ENCODE assay signal across 21 cellular contexts in the genomic region with DNA sequence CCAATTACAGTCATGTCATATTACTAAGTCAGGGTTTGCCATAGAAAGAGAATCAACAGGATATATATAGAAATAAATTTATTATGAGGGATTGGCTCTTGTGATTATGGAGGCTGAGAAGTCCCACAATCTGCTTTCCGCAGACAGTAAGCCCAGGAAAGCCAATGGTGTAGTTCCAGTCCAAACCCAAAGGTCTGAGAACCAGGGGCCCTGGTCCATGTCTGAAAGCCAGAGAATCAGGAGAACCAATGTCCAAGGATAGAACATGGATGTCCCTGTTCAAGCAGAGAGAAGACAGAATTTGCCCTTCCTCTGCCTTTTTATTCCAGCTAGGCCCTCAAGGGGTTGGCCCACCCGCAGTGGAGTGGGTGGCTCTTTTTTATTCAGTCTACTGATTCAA. TPM values are rescaled to one million over a fixed set of nuclear protein-coding genes. Genes with fewer than 3 reads are reported as not detected.
DNase-seq lines count a peak whose midpoint lies in the region; ATAC-seq and TF ChIP-seq lines count a peak whose summit lies in the region.
"Had no signal": no experiment of that assay in that cellular context is flagged by ENCODE, and none has a peak within 500 bp of the region (broad histone marks: within the 10 kb centered on the region; RNA-seq: fewer than 3 reads in every experiment).

No MANE protein-coding gene starts in this region.

- H3K4me1 ChIP-seq in cardiac muscle cell (ENCODE audit: low read depth) (peaks cover 6% of the 10 kb centered on the region), left ventricle myocardium inferior (peaks cover 66% of the 10 kb centered on the region), smooth muscle cell (ENCODE audit: low read depth) (peaks cover 14% of the 10 kb centered on the region), gastroesophageal sphincter (peaks cover 6 to 45% (median 20%) of the 10 kb centered on the region in 3 donors)
- H3K4me1 ChIP-seq: Caco-2 had no signal

- no peaks in the 10 kb centered on the region for H3K27me3 ChIP-seq in cardiac muscle cell
- no peaks in the 10 kb centered on the region for H3K27me3 ChIP-seq in left ventricle myocardium inferior (ENCODE audit: low read depth)
- H3K27me3 ChIP-seq in smooth muscle cell (ENCODE audit: low read depth) = no peaks in the 10 kb centered on the region
- no peaks in the 10 kb centered on the region for H3K27me3 ChIP-seq in gastroesophageal sphincter

- CTCF ChIA-PET in activated CD4-positive, alpha-beta T cell treated with anti-CD3 and anti-CD28 coated beads for 36 hours (lab: Charles Lee) = no interaction called here

- TF ChIP-seq CTCF in cardiac muscle cell (IDR thresholded peaks at IDR 0.05; ENCODE audit: low read depth, low read length) (no peak), left ventricle myocardium inferior (IDR thresholded peaks at IDR 0.05; ENCODE audit: borderline replicate concordance) (no peak), brain (conservative IDR thresholded peaks at IDR 0.05) (no peak), smooth muscle cell (IDR thresholded peaks at IDR 0.05; ENCODE audit: borderline replicate concordance, insufficient read depth, poor library complexity, severe bottlenecking) (no peak), gastroesophageal sphincter (IDR thresholded peaks at IDR 0.05) (no peak)

- WGBS in smooth muscle cell (ENCODE audit: low lambda C conversion rate) = 95% methylated on average over 2 of the region's 2 CpGs
- WGBS in gastroesophageal sphincter (ENCODE audit: low coverage in 1 of 2), 2 donors = 86 to 92% methylated on average over 2 of the region's 2 CpGs

- peaks cover 26% of the 10 kb centered on the region for H3K36me3 ChIP-seq in cardiac muscle cell
- H3K36me3 ChIP-seq in left ventricle myocardium inferior = peaks cover 64% of the 10 kb centered on the region
- H3K36me3 ChIP-seq in smooth muscle cell (ENCODE audit: low read depth) = no peaks in the 10 kb centered on the region
- H3K36me3 ChIP-seq in gastroesophageal sphincter = peaks cover 4 to 59% of the 10 kb centered on the region in 2 donors

- peak overlapping the region; percentile 2 for H3K27ac Mint-ChIP-seq in activated CD4-positive, alpha-beta T cell treated with anti-CD3 and anti-CD28 coated beads for 36 hours
- peak overlapping the region in 1 of 5 experiments; percentile 25 for H3K27ac Mint-ChIP-seq in brain

- H3K27ac ChIP-seq in cardiac muscle cell = peak overlapping the region; percentile 5
- no peak overlapping the region for H3K27ac ChIP-seq in left ventricle myocardium inferior (replicated peaks)
- H3K27ac ChIP-seq in smooth muscle cell (ENCODE audit: low read depth) = no peak overlapping the region
- H3K27ac ChIP-seq in gastroesophageal sphincter = no peak overlapping the region
- H3K27ac ChIP-seq: 22Rv1 had no signal

- H3K9me3 Mint-ChIP-seq in activated CD4-positive, alpha-beta T cell treated with anti-CD3 and anti-CD28 coated beads for 36 hours (ENCODE audit: low read depth) = peaks cover 3% of the 10 kb centered on the region
- H3K9me3 Mint-ChIP-seq in brain = peaks cover 0 to 5% (median 0%) of the 10 kb centered on the region in 5 experiments

- H3K9me3 ChIP-seq in cardiac muscle cell (ENCODE audit: low read depth) = no peaks in the 10 kb centered on the region
- H3K9me3 ChIP-seq in left ventricle myocardium inferior (replicated peaks) = no peaks in the 10 kb centered on the region
- H3K9me3 ChIP-seq in smooth muscle cell (replicated peaks; ENCODE audit: low read depth) = no peaks in the 10 kb centered on the region
- H3K9me3 ChIP-seq in gastroesophageal sphincter = no peaks in the 10 kb centered on the region
- H3K9me3 ChIP-seq: Caco-2 had no signal

- no peak for TF ChIP-seq POLR2A in gastroesophageal sphincter (IDR thresholded peaks at IDR 0.05)

- H3K36me3 Mint-ChIP-seq in activated CD4-positive, alpha-beta T cell treated with anti-CD3 and anti-CD28 coated beads for 36 hours (ENCODE audit: low read depth) = peaks cover 46% of the 10 kb centered on the region
- H3K36me3 Mint-ChIP-seq in brain = peaks cover 39% of the 10 kb centered on the region

- no peak overlapping the region for H3K4me3 Mint-ChIP-seq in activated CD4-positive, alpha-beta T cell treated with anti-CD3 and anti-CD28 coated beads for 36 hours
- H3K4me3 Mint-ChIP-seq in brain = peak overlapping the region in 4 of 5 experiments; percentile 4 to 71 (median 22)

- intact Hi-C loops in activated CD4-positive, alpha-beta T cell treated with anti-CD3 and anti-CD28 coated beads for 36 hours (cut with DNase I, micrococcal nuclease) = no loop called here
- intact Hi-C loops in left ventricle myocardium inferior (cut with micrococcal nuclease) = no loop called here

- POLR2A ChIA-PET in activated CD4-positive, alpha-beta T cell treated with anti-CD3 and anti-CD28 coated beads for 36 hours (lab: Charles Lee) = no interaction called here

- no peaks in the 10 kb centered on the region for H3F3A ChIP-seq in smooth muscle cell (ENCODE audit: low read depth)

- H3K4me3 ChIP-seq in cardiac muscle cell (no peak overlapping the region), left ventricle myocardium inferior (no peak overlapping the region), smooth muscle cell (no peak overlapping the region), gastroesophageal sphincter (no peak overlapping the region)
- H3K4me3 ChIP-seq: GM12878 had no signal

- H2AFZ ChIP-seq in smooth muscle cell (ENCODE audit: low read depth) = no peak overlapping the region

- no peak for TF ChIP-seq EP300 in gastroesophageal sphincter (IDR thresholded peaks at IDR 0.05)

- no peak overlapping the region for H3K9ac ChIP-seq in smooth muscle cell (ENCODE audit: low read depth)

- peaks cover 36% of the 10 kb centered on the region for H3K79me2 ChIP-seq in smooth muscle cell (ENCODE audit: low read depth)

- no peak for DNase-seq in activated CD4-positive, alpha-beta T cell treated with anti-CD3 and anti-CD28 coated beads for 36 hours
- no peak for DNase-seq in activated CD4-positive, alpha-beta T cell treated with anti-CD3 and anti-CD28 coated beads, Interleukin-2, amount 50 U/mL, for 4 hours
- DNase-seq in cardiac muscle cell (ENCODE audit: low read depth in 1 of 2, low spot score in 1 of 2) (no peak), left ventricle myocardium inferior (no peak), smooth muscle cell (lab: John Stamatoyannopoulos, UW; ENCODE audit: unreplicated experiment) (no peak)
- DNase-seq: Caco-2, KBM-7, NCI-H1105 treated with DMSO at 0.1 percent for 48 hours, NCI-H187, NCI-H2227 treated with DMSO at 0.1 percent for 48 hours, NCI-H510A treated with DMSO at 0.1 percent for 48 hours, NCI-H774, OCI-M1, Right ventricle myocardium superior had no signal

- peak overlapping the region; percentile 30 for H3K4me2 ChIP-seq in smooth muscle cell

- H3K27me3 Mint-ChIP-seq in activated CD4-positive, alpha-beta T cell treated with anti-CD3 and anti-CD28 coated beads for 36 hours = no peaks in the 10 kb centered on the region
- peaks cover 12% of the 10 kb centered on the region for H3K27me3 Mint-ChIP-seq in brain

- ATAC-seq in activated CD4-positive, alpha-beta T cell treated with anti-CD3 and anti-CD28 coated beads for 36 hours = no peak
- ATAC-seq in GM21423 (IDR thresholded peaks at IDR 0.05; ENCODE audit: unreplicated experiment) (no peak), gastroesophageal sphincter (no peak)
- ATAC-seq: GM12878 had no signal

- H3K4me1 Mint-ChIP-seq in activated CD4-positive, alpha-beta T cell treated with anti-CD3 and anti-CD28 coated beads for 36 hours = peaks cover 24% of the 10 kb centered on the region
- H3K4me1 Mint-ChIP-seq in brain = peaks cover 49% of the 10 kb centered on the region

- H4K20me1 ChIP-seq in smooth muscle cell (ENCODE audit: low read depth) = peaks cover 33% of the 10 kb centered on the region

RNA-seq across cellular contexts. Expression of gene FABP2, which starts 25.6 kb away (rescaled TPM):
- not detected for total RNA-seq in activated CD4-positive, alpha-beta T cell treated with anti-CD3 and anti-CD28 coated beads for 36 hours
- 5.5 and 6.0 TPM in 2 replicates for total RNA-seq in cardiac muscle cell
- 9.9 and 12.4 TPM in 2 replicates for polyA plus RNA-seq in cardiac muscle cell
- total RNA-seq in left ventricle myocardium inferior = not detected
- polyA plus RNA-seq in brain (ENCODE audit: insufficient read depth, low read depth, low replicate concordance) = not detected
- total RNA-seq in smooth muscle cell = not detected in 2 replicates
- 0.13 TPM in 1 of 2 replicates, not detected in the other for polyA plus RNA-seq in smooth muscle cell
- total RNA-seq in gastroesophageal sphincter = not detected
- total RNA-seq: Caco-2, GM12878, H1, Right ventricle myocardium superior had no signal
- polyA plus RNA-seq: AG04450, GM12878, H1 had no signal
